ENCODE assay signal across 31 cellular contexts in genomic region chr3:3532544-3532943, GRCh38.
"Had no signal": no experiment of that assay in that cellular context is flagged by ENCODE, and none has a peak within 500 bp of the region (broad histone marks: within the 10 kb centered on the region; RNA-seq: fewer than 3 reads in every experiment).

No MANE protein-coding gene starts in this region.

- FAIRE-seq: RCC 7860 had no signal

- H2AFZ ChIP-seq: PC-9 had no signal

- H3K36me3 ChIP-seq: MG63, SJCRH30 had no signal

- H3K4me3 ChIP-seq: MG63, PC-9, SJCRH30, SK-N-MC had no signal

- ATAC-seq: Panc1, Right ventricle myocardium inferior, SK-N-SH treated with all-trans-retinoic acid at 6 μM for 48 hours, T-cell had no signal

- DNase-seq: Kasumi-1, MG63, NCI-H1092, NCI-H1105, NCI-H1417 treated with DMSO at 0.1 percent for 48 hours, NCI-H1436 treated with DMSO at 0.1 percent for 48 hours, NCI-H187, NCI-H1930, NCI-H2029 treated with DMSO at 0.1 percent for 48 hours, NCI-H2081 treated with DMSO at 0.1 percent for 48 hours, NCI-H2107, NCI-H2171, NCI-H226, NCI-H446 treated with DMSO at 0.1 percent for 48 hours, NCI-H510A, NCI-H524, NCI-H526, NCI-H69, NCI-H748 treated with DMSO at 0.1 percent for 48 hours, NCI-H82, PC-9, SHP77, SIG-M5, SJCRH30, T-cell had no signal

- H3K27ac ChIP-seq: PC-9, RWPE1, SJCRH30, SK-N-MC had no signal

- H3K4me2 ChIP-seq: PC-9 had no signal

- H3K9me3 ChIP-seq: MG63, SJCRH30 had no signal

- H3K27me3 ChIP-seq: MG63, SJCRH30 had no signal

- H3K4me1 ChIP-seq: SJCRH30 had no signal
